In genomic region chr20:1786496-1786895, GRCh38 we compare ENCODE assay signal across 19 cellular contexts.
"Had no signal": no experiment of that assay in that cellular context is flagged by ENCODE, and none has a peak within 500 bp of the region (broad histone marks: within the 10 kb centered on the region; RNA-seq: fewer than 3 reads in every experiment).

No MANE protein-coding gene starts in this region.

- H3K4me3 ChIP-seq: coronary artery, heart left ventricle, psoas muscle, suprapubic skin, thyroid gland had no signal

- H3K27ac ChIP-seq: coronary artery, heart left ventricle, neutrophil, psoas muscle, suprapubic skin, thyroid gland had no signal

- DNase-seq: effector CD4-positive, alpha-beta T cell; endodermal cell; erythroblast; heart left ventricle; hippocampal formation; kidney glomerular epithelial cell; mammary epithelial cell; naive thymus-derived CD4-positive, alpha-beta T cell; psoas muscle; stimulated activated naive CD8-positive, alpha-beta T cell treated with anti-CD3 and anti-CD28 coated beads, Interleukin-15, Interleukin-2, amounts not matched to agents 100 U/mL and 50 U/mL, for 24 hours; thyroid gland had no signal

- FAIRE-seq: frontal cortex, islet of Langerhans, urothelium cell line had no signal

- H3K4me1 ChIP-seq: psoas muscle, suprapubic skin, thyroid gland had no signal

- H3K36me3 ChIP-seq: heart left ventricle, suprapubic skin, thyroid gland had no signal

- H3K27me3 ChIP-seq: neutrophil, thyroid gland had no signal

- ATAC-seq: left lobe of liver; naive thymus-derived CD4-positive, alpha-beta T cell; psoas muscle; sciatic nerve; stimulated activated naive CD8-positive, alpha-beta T cell treated with anti-CD3 and anti-CD28 coated beads, Interleukin-15, Interleukin-2, amounts not matched to agents 100 U/mL and 50 U/mL, for 24 hours had no signal

- H3K9me3 ChIP-seq: heart left ventricle, neutrophil, psoas muscle, suprapubic skin, thyroid gland had no signal
